1 cellular context compared by ENCODE assay signal in genomic region chr11:119057000-119057769, GRCh38.
TF ChIP-seq lines count a peak whose summit lies in the region.

HYOU1 (minus strand) TSS chr11:119057205; CDS start chr11:119056160, 1,045 bp downstream.

TF ChIP-seq in GM12878, 131 proteins besides CTCF, POLR2A, EP300 and RAD21 (continued from another document):
- TF ChIP-seq ZBTB40 (IDR thresholded peaks at IDR 0.05; ENCODE audit: borderline replicate concordance) (peak; percentile 57; the same call in 1 of the 2 replicates), TARDBP (IDR thresholded peaks at IDR 0.05; ENCODE audit: borderline replicate concordance) (no peak), HDAC2 (IDR thresholded peaks at IDR 0.05) (no peak), BACH1 (IDR thresholded peaks at IDR 0.05; ENCODE audit: borderline replicate concordance) (0 out of 2 replicates have a peak, but pooled peaks have one; percentile 81)
TF ChIP-seq in GM12878: peak in this region for 45.
